In the genomic region with DNA sequence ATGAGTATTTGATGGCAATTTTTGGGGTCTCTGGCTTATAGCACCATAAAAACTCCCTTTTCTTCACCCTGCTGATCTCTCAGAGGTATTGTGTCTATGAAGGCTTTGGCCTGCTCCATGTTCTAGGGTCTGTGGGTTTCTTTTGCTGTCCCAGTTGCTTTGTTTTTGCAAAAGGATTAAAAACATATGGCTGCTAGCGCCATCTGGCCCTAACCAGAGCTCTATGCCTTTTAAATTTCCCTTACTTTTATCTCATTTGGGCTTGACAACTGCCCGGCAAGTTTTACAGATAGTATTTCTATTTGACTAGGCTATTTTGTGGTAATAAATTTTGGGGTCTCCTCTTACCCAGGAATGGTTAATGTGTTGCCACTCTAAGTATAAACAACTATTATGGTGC, we compare ENCODE assay signal across 12 cellular contexts. TPM values are rescaled to one million over a fixed set of nuclear protein-coding genes. Genes with fewer than 3 reads are reported as not detected.
A peak's percentile ranks its signal among the peaks of the same experiment; 100 is the strongest.
DNase-seq lines count a peak whose midpoint lies in the region; ATAC-seq and TF ChIP-seq lines count a peak whose summit lies in the region.
"Had no signal": no experiment of that assay in that cellular context is flagged by ENCODE, and none has a peak within 500 bp of the region (broad histone marks: within the 10 kb centered on the region; RNA-seq: fewer than 3 reads in every experiment).

No MANE protein-coding gene starts in this region.

- no peaks in the 10 kb centered on the region for H3K27me3 ChIP-seq in endodermal cell (ENCODE audit: control insufficient read depth, insufficient read depth, low read length, poor library complexity, severe bottlenecking)
- H3K27me3 ChIP-seq: esophagus squamous epithelium, left lung, transverse colon had no signal

- no peak overlapping the region for H3K27ac ChIP-seq in endodermal cell (ENCODE audit: low read depth, low read length)
- H3K27ac ChIP-seq: esophagus squamous epithelium, left lung, transverse colon had no signal

- H3K36me3 ChIP-seq in endodermal cell (ENCODE audit: control insufficient read depth, insufficient read depth, low read length): peaks cover 61% of the 10 kb centered on the region

- H3K4me1 Mint-ChIP-seq in activated naive CD4-positive, alpha-beta T cell treated with anti-CD3 and anti-CD28 coated beads, Interleukin-2, amount 10 ng/mL, durations not matched to agents 7 days and 5 days: peaks cover 12% of the 10 kb centered on the region
- no peaks in the 10 kb centered on the region for H3K4me1 Mint-ChIP-seq in endodermal cell
- H3K4me1 Mint-ChIP-seq in stimulated activated memory B cell treated with anti-CD40 and anti-IgM and Interleukin-4, amounts not matched to agents 10 μg/mL and 1 μg/mL and 100 μg/mL, for 72 hours: peaks cover 13% of the 10 kb centered on the region

- CTCF ChIA-PET in activated naive CD4-positive, alpha-beta T cell treated with anti-CD3 and anti-CD28 coated beads, Interleukin-2, amount 10 ng/mL, durations not matched to agents 7 days and 5 days (lab: Charles Lee): interaction anchor here (1.0 kb wide), 1 partner anchor 366 kb away, joined by 3 read pairs; no protein-coding TSS in a partner anchor

- H3K4me3 Mint-ChIP-seq in activated naive CD4-positive, alpha-beta T cell treated with anti-CD3 and anti-CD28 coated beads, Interleukin-2, amount 10 ng/mL, durations not matched to agents 7 days and 5 days: no peak overlapping the region
- H3K4me3 Mint-ChIP-seq in endodermal cell: no peak overlapping the region
- no peak overlapping the region for H3K4me3 Mint-ChIP-seq in stimulated activated memory B cell treated with anti-CD40 and anti-IgM and Interleukin-4, amounts not matched to agents 10 μg/mL and 1 μg/mL and 100 μg/mL, for 72 hours

- no peaks in the 10 kb centered on the region for H3K27me3 Mint-ChIP-seq in activated naive CD4-positive, alpha-beta T cell treated with anti-CD3 and anti-CD28 coated beads, Interleukin-2, amount 10 ng/mL, durations not matched to agents 7 days and 5 days
- no peaks in the 10 kb centered on the region for H3K27me3 Mint-ChIP-seq in endodermal cell (ENCODE audit: insufficient read depth)
- no peaks in the 10 kb centered on the region for H3K27me3 Mint-ChIP-seq in stimulated activated memory B cell treated with anti-CD40 and anti-IgM and Interleukin-4, amounts not matched to agents 10 μg/mL and 1 μg/mL and 100 μg/mL, for 72 hours

- peaks cover 58% of the 10 kb centered on the region for H3K36me3 Mint-ChIP-seq in activated naive CD4-positive, alpha-beta T cell treated with anti-CD3 and anti-CD28 coated beads, Interleukin-2, amount 10 ng/mL, durations not matched to agents 7 days and 5 days
- peaks cover 63% of the 10 kb centered on the region for H3K36me3 Mint-ChIP-seq in endodermal cell (ENCODE audit: low read depth)
- peaks cover 57% of the 10 kb centered on the region for H3K36me3 Mint-ChIP-seq in stimulated activated memory B cell treated with anti-CD40 and anti-IgM and Interleukin-4, amounts not matched to agents 10 μg/mL and 1 μg/mL and 100 μg/mL, for 72 hours

- no peaks in the 10 kb centered on the region for H3K4me1 ChIP-seq in endodermal cell (ENCODE audit: control insufficient read depth, insufficient read depth, low read length)
- H3K4me1 ChIP-seq: esophagus squamous epithelium had no signal

- no peaks in the 10 kb centered on the region for H3K9me3 ChIP-seq in endodermal cell (ENCODE audit: control insufficient read depth, low read length)
- H3K9me3 ChIP-seq: esophagus squamous epithelium, left lung, transverse colon had no signal

- no peak for TF ChIP-seq POLR2A in GM18505 (IDR thresholded peaks at IDR 0.05; ENCODE audit: borderline replicate concordance, extremely low read depth, insufficient read depth, insufficient read length)

- peak overlapping the region; percentile 76 for H3K27ac Mint-ChIP-seq in activated naive CD4-positive, alpha-beta T cell treated with anti-CD3 and anti-CD28 coated beads, Interleukin-2, amount 10 ng/mL, durations not matched to agents 7 days and 5 days
- no peak overlapping the region for H3K27ac Mint-ChIP-seq in endodermal cell
- H3K27ac Mint-ChIP-seq in stimulated activated memory B cell treated with anti-CD40 and anti-IgM and Interleukin-4, amounts not matched to agents 10 μg/mL and 1 μg/mL and 100 μg/mL, for 72 hours: peak overlapping the region; percentile 71

- no peak overlapping the region for H3K9ac ChIP-seq in endodermal cell (ENCODE audit: extremely low read depth, low read length, poor library complexity, severe bottlenecking)

- no peak for DNase-seq in activated naive CD4-positive, alpha-beta T cell treated with anti-CD3 and anti-CD28 coated beads, Interleukin-2, amount 10 ng/mL, durations not matched to agents 7 days and 5 days
- DNase-seq in activated naive CD4-positive, alpha-beta T cell treated with anti-CD3 and anti-CD28 coated beads, Interleukin-2, amount 50 U/mL, for 16 hours: no peak
- DNase-seq in RPMI7951 (ENCODE audit: low read depth) (peak; percentile 25), endodermal cell (peak; percentile 40), islet precursor cell (no peak)
- DNase-seq: esophagus squamous epithelium, left lung, NCI-H187 treated with DMSO at 0.1 percent for 48 hours, transverse colon had no signal

- peak; percentile 21 for TF ChIP-seq CTCF in endodermal cell (conservative IDR thresholded peaks at IDR 0.05)

- WGBS in endodermal cell (ENCODE audit: insufficient coverage in 1 of 2, insufficient read length in 1 of 2), 2 experiments: 75 to 100% methylated on average over 1 to 2 of the region's 2 CpGs

- H3K4me3 ChIP-seq in endodermal cell (ENCODE audit: low read length): no peak overlapping the region
- H3K4me3 ChIP-seq: esophagus squamous epithelium, left lung, transverse colon had no signal

- ATAC-seq in stimulated activated memory B cell treated with anti-CD40 and anti-IgM and Interleukin-4, amounts not matched to agents 10 μg/mL and 1 μg/mL and 100 μg/mL, for 72 hours: no peak
- ATAC-seq in HG02852 (IDR thresholded peaks at IDR 0.05; ENCODE audit: unreplicated experiment): no peak
- ATAC-seq in GM18505 (IDR thresholded peaks at IDR 0.05; ENCODE audit: unreplicated experiment): no peak
- ATAC-seq: left lung had no signal

- H3K9me3 Mint-ChIP-seq in activated naive CD4-positive, alpha-beta T cell treated with anti-CD3 and anti-CD28 coated beads, Interleukin-2, amount 10 ng/mL, durations not matched to agents 7 days and 5 days: no peaks in the 10 kb centered on the region
- H3K9me3 Mint-ChIP-seq in endodermal cell: no peaks in the 10 kb centered on the region
- H3K9me3 Mint-ChIP-seq in stimulated activated memory B cell treated with anti-CD40 and anti-IgM and Interleukin-4, amounts not matched to agents 10 μg/mL and 1 μg/mL and 100 μg/mL, for 72 hours: no peaks in the 10 kb centered on the region

RNA-seq across cellular contexts. Expression of a gene that starts 6.4 kb away (rescaled TPM):
- not detected in 2 replicates for total RNA-seq in RPMI7951 (2014; rRNA removed; shearing (Covaris generic))
- not detected for total RNA-seq in endodermal cell
- polyA plus RNA-seq in endodermal cell (2013, experiment 1 of 2): 0.36 TPM
- polyA plus RNA-seq in endodermal cell (2013, experiment 2 of 2): not detected

RNA-seq across cellular contexts. Expression of a gene that starts 21.7 kb away (rescaled TPM):
- total RNA-seq in RPMI7951 (2014; rRNA removed; shearing (Covaris generic)): 223 TPM in 2 replicates
- total RNA-seq in endodermal cell: 100 to 1,000 TPM; 140 to 142 TPM
- polyA plus RNA-seq in endodermal cell (2013, experiment 1 of 2): 118 TPM
- 117 TPM for polyA plus RNA-seq in endodermal cell (2013, experiment 2 of 2)

RNA-seq across cellular contexts. Expression of a gene that starts 50.9 kb away (rescaled TPM):
- 11.2 and 13.7 TPM in 2 replicates for total RNA-seq in RPMI7951 (2014; rRNA removed; shearing (Covaris generic))
- 10 to 100 TPM; 34.0 to 34.1 TPM for total RNA-seq in endodermal cell
- polyA plus RNA-seq in endodermal cell (2013, experiment 1 of 2): 18.5 TPM
- polyA plus RNA-seq in endodermal cell (2013, experiment 2 of 2): 16.3 TPM

Comparison
In these comparisons a context has a peak if more than half of its experiments do, and no peak if none do; other contexts are left out.
1. DNase-seq: peak in RPMI7951 (single experiment) and endodermal cell (single experiment); none in activated naive CD4-positive, alpha-beta T cell treated with anti-CD3 and anti-CD28 coated beads, Interleukin-2, amount 10 ng/mL, durations not matched to agents 7 days and 5 days (single experiment), activated naive CD4-positive, alpha-beta T cell treated with anti-CD3 and anti-CD28 coated beads, Interleukin-2, amount 50 U/mL, for 16 hours (single experiment) and islet precursor cell (single experiment).